ENCODE assay signal across 17 cellular contexts in the genomic region with DNA sequence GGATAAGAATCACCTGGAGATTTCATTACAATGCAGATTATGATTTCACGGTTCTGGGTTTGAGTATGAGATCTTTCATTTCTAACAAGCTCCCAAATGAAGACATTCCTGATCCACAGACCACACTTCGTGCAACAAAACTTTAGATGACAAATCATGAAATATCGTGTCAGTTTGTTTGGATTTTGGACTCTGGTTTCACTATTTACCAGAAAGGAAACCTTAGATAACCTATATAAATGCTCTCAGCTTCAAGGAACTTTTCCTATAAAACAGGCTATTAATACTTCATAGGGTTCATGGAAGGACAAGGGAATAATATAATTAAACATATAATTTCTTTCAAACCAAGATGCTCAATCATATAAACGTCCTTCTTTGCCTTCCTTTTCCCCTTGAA.
DNase-seq lines count a peak whose midpoint lies in the region; ATAC-seq and TF ChIP-seq lines count a peak whose summit lies in the region.
"Had no signal": no experiment of that assay in that cellular context is flagged by ENCODE, and none has a peak within 500 bp of the region (broad histone marks: within the 10 kb centered on the region; RNA-seq: fewer than 3 reads in every experiment).

No MANE protein-coding gene starts in this region.

- H2AFZ ChIP-seq in GM23338, result peak overlapping the region; percentile 24; the same call in 1 of the 2 replicates
- H2AFZ ChIP-seq: GM23248 had no signal

- H3K27ac ChIP-seq in GM23338 (ENCODE audit: low read depth) (no peak overlapping the region), testis (no peak overlapping the region)
- H3K27ac ChIP-seq: A549, GM23248 had no signal

- CTCF ChIA-PET in activated naive CD4-positive, alpha-beta T cell treated with anti-CD3 and anti-CD28 coated beads for 36 hours (lab: Charles Lee), result no interaction called here

- ATAC-seq in GM23338 (no peak), GM18907 (IDR thresholded peaks at IDR 0.05; ENCODE audit: unreplicated experiment) (no peak)
- ATAC-seq: A549 had no signal

- H3K9me3 ChIP-seq in testis, result no peaks in the 10 kb centered on the region
- H3K9me3 ChIP-seq: A549, HAP-1 had no signal

- no peaks in the 10 kb centered on the region for H3K79me2 ChIP-seq in GM23338 (replicated peaks; ENCODE audit: insufficient read depth)

- no peak overlapping the region for H3K4me2 ChIP-seq in GM23338
- H3K4me2 ChIP-seq: A549 had no signal

- no peak for DNase-seq in GM23338 (ENCODE audit: low spot score)
- DNase-seq in LNCaP clone FGC (ENCODE audit: low read depth), result peak; percentile 61
- peak; percentile 8 for DNase-seq in fibroblast of peridontal ligament (ENCODE audit: extremely low read depth)
- DNase-seq in testis, result no peak
- DNase-seq in activated naive CD4-positive, alpha-beta T cell treated with anti-CD3 and anti-CD28 coated beads for 36 hours, result no peak
- DNase-seq: 8988T; C1 segment of cervical spinal cord; Calu3; CD4-positive, alpha-beta memory T cell; COR-L47; DMS53; DMS79 treated with DMSO at 0.1 percent for 48 hours; GF-D8; GM23248 had no signal

- no peaks in the 10 kb centered on the region; the same call in 2 of the 3 replicates for H3K9me3 Mint-ChIP-seq in GM23338
- peaks cover 9% of the 10 kb centered on the region for H3K9me3 Mint-ChIP-seq in activated naive CD4-positive, alpha-beta T cell treated with anti-CD3 and anti-CD28 coated beads for 36 hours

- WGBS in testis, 2 donors, result 67 to 68% methylated on average over 4 of the region's 4 CpGs

- H3K36me3 ChIP-seq in GM23338 (ENCODE audit: insufficient read depth), result no peaks in the 10 kb centered on the region
- no peaks in the 10 kb centered on the region for H3K36me3 ChIP-seq in testis (ENCODE audit: low read depth, missing control alignments)
- H3K36me3 ChIP-seq: HAP-1 had no signal

- H3K4me1 Mint-ChIP-seq in GM23338, result no peaks in the 10 kb centered on the region
- H3K4me1 Mint-ChIP-seq in activated naive CD4-positive, alpha-beta T cell treated with anti-CD3 and anti-CD28 coated beads for 36 hours (ENCODE audit: low read depth), result no peaks in the 10 kb centered on the region
- H3K4me1 Mint-ChIP-seq: CD4-positive, alpha-beta memory T cell had no signal

- no peaks in the 10 kb centered on the region for H3K27me3 Mint-ChIP-seq in GM23338 (ENCODE audit: insufficient read depth, low read depth, poor library complexity)
- no peaks in the 10 kb centered on the region for H3K27me3 Mint-ChIP-seq in activated naive CD4-positive, alpha-beta T cell treated with anti-CD3 and anti-CD28 coated beads for 36 hours (ENCODE audit: low read depth)
- H3K27me3 Mint-ChIP-seq: CD4-positive, alpha-beta memory T cell had no signal

- H3K27me3 ChIP-seq in GM23338 (ENCODE audit: insufficient read depth) (no peaks in the 10 kb centered on the region), testis (no peaks in the 10 kb centered on the region)

- H4K20me1 ChIP-seq in GM23338 (replicated peaks; ENCODE audit: insufficient read depth), result no peaks in the 10 kb centered on the region

- H3K4me1 ChIP-seq in GM23338 (ENCODE audit: insufficient read depth) (no peaks in the 10 kb centered on the region), testis (no peaks in the 10 kb centered on the region)
- H3K4me1 ChIP-seq: A549, HAP-1 had no signal

- TF ChIP-seq CTCF in GM23338 (conservative IDR thresholded peaks at IDR 0.05; ENCODE audit: low read depth in 2 of 2) (no peak), LNCaP clone FGC (IDR thresholded peaks at IDR 0.05; ENCODE audit: control insufficient read depth, extremely low read depth, insufficient read depth) (no peak), testis (IDR thresholded peaks at IDR 0.05) (no peak)

- no peaks in the 10 kb centered on the region; the same call in 1 of the 2 replicates for H3K9me2 ChIP-seq in GM23338 (ENCODE audit: insufficient read depth)

- H3F3A ChIP-seq in GM23338 (replicated peaks; ENCODE audit: low read depth), result no peaks in the 10 kb centered on the region

- H3K4me3 ChIP-seq in GM23338 (no peak overlapping the region), LNCaP clone FGC (ENCODE audit: low read depth, low read length) (no peak overlapping the region), testis (no peak overlapping the region)
- H3K4me3 ChIP-seq: A549, GM23248, HAP-1 had no signal

- intact Hi-C loops in testis (cut with DNase I; ENCODE audit: low total_unique reads), result no loop called here
- intact Hi-C loops in activated naive CD4-positive, alpha-beta T cell treated with anti-CD3 and anti-CD28 coated beads for 36 hours (cut with micrococcal nuclease), result no loop called here

- TF ChIP-seq POLR2A in testis (IDR thresholded peaks at IDR 0.05), result no peak

- H3K36me3 Mint-ChIP-seq in GM23338 (ENCODE audit: low read depth), result no peaks in the 10 kb centered on the region
- no peaks in the 10 kb centered on the region for H3K36me3 Mint-ChIP-seq in activated naive CD4-positive, alpha-beta T cell treated with anti-CD3 and anti-CD28 coated beads for 36 hours (ENCODE audit: low read depth)
- H3K36me3 Mint-ChIP-seq: CD4-positive, alpha-beta memory T cell had no signal

- H3K27ac Mint-ChIP-seq in GM23338, result no peak overlapping the region; the same call in 1 of the 2 replicates
- H3K27ac Mint-ChIP-seq in activated naive CD4-positive, alpha-beta T cell treated with anti-CD3 and anti-CD28 coated beads for 36 hours, result no peak overlapping the region
- H3K27ac Mint-ChIP-seq: CD4-positive, alpha-beta memory T cell had no signal

- no peak overlapping the region for H3K4me3 Mint-ChIP-seq in GM23338
- H3K4me3 Mint-ChIP-seq in activated naive CD4-positive, alpha-beta T cell treated with anti-CD3 and anti-CD28 coated beads for 36 hours, result no peak overlapping the region
- H3K4me3 Mint-ChIP-seq: CD4-positive, alpha-beta memory T cell had no signal

TF ChIP-seq in GM23338, 12 proteins besides CTCF, POLR2A, EP300 and RAD21 (continues in another document):
- no peak for TF ChIP-seq ZNF331 (CRISPR knock-in tag; IDR thresholded peaks at IDR 0.05; ENCODE audit: low read depth)
- TF ChIP-seq POLR2AphosphoS5 (IDR thresholded peaks at IDR 0.05; ENCODE audit: low read depth), result no peak
- no peak for TF ChIP-seq JUNB (IDR thresholded peaks at IDR 0.05; ENCODE audit: unreplicated experiment)
- TF ChIP-seq, protein P1, sequence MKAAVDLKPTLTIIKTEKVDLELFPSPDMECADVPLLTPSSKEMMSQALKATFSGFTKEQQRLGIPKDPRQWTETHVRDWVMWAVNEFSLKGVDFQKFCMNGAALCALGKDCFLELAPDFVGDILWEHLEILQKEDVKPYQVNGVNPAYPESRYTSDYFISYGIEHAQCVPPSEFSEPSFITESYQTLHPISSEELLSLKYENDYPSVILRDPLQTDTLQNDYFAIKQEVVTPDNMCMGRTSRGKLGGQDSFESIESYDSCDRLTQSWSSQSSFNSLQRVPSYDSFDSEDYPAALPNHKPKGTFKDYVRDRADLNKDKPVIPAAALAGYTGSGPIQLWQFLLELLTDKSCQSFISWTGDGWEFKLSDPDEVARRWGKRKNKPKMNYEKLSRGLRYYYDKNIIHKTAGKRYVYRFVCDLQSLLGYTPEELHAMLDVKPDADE (IDR thresholded peaks at IDR 0.05), result no peak
- no peak for TF ChIP-seq NANOG (IDR thresholded peaks at IDR 0.05; ENCODE audit: borderline replicate concordance)
- no peak for TF ChIP-seq EZH2phosphoT487 (IDR thresholded peaks at IDR 0.05; ENCODE audit: unreplicated experiment)
- TF ChIP-seq ZNF114 (CRISPR knock-in tag; IDR thresholded peaks at IDR 0.05), result no peak
- TF ChIP-seq STAT1 (IDR thresholded peaks at IDR 0.05; ENCODE audit: unreplicated experiment), result no peak

Comparison
In these comparisons a context has a peak if more than half of its experiments do, and no peak if none do; other contexts are left out.
1. DNase-seq: peak in LNCaP clone FGC (single experiment) and fibroblast of peridontal ligament (single experiment); none in GM23338 (single experiment), testis (single experiment) and activated naive CD4-positive, alpha-beta T cell treated with anti-CD3 and anti-CD28 coated beads for 36 hours (single experiment).